In genomic region chr17:14297161-14297851, GRCh38 we compare ENCODE assay signal across 1 cellular context.
TF ChIP-seq lines count a peak whose summit lies in the region.

No MANE protein-coding gene starts in this region.

TF ChIP-seq in HepG2, 621 proteins besides CTCF, POLR2A, EP300 and RAD21 (continued from another document and continues in another):
- TF ChIP-seq AKNA (CRISPR knock-in tag; IDR thresholded peaks at IDR 0.05; ENCODE audit: borderline replicate concordance) (no peak), ZNF784 (CRISPR knock-in tag; IDR thresholded peaks at IDR 0.05; ENCODE audit: borderline replicate concordance) (no peak), ZNF589 (CRISPR knock-in tag; conservative IDR thresholded peaks at IDR 0.05) (peak; percentile 74; the same call in 1 of the 2 replicates), ZNF7 (CRISPR knock-in tag; IDR thresholded peaks at IDR 0.05) (no peak), ZNF878 (CRISPR knock-in tag; IDR thresholded peaks at IDR 0.05) (no peak), ZNF776 (CRISPR knock-in tag; IDR thresholded peaks at IDR 0.05) (peak; percentile 69; the same call in 1 of the 2 replicates), ZBTB40 (IDR thresholded peaks at IDR 0.05) (no peak), ZBTB40 (CRISPR knock-in tag; IDR thresholded peaks at IDR 0.05) (no peak; the same call in none of the 2 replicates), NKX3-1 (CRISPR knock-in tag; IDR thresholded peaks at IDR 0.05) (no peak), ZNF234 (CRISPR knock-in tag; conservative IDR thresholded peaks at IDR 0.05) (no peak), MZF1 (CRISPR knock-in tag; IDR thresholded peaks at IDR 0.05; ENCODE audit: borderline replicate concordance) (no peak), HDAC1 (CRISPR knock-in tag; IDR thresholded peaks at IDR 0.05) (peak; percentile 87), ZNF20 (CRISPR knock-in tag; IDR thresholded peaks at IDR 0.05) (no peak), ZNF281 (CRISPR knock-in tag; IDR thresholded peaks at IDR 0.05; ENCODE audit: borderline replicate concordance) (no peak; the same call in 1 of the 2 replicates), PHB2 (IDR thresholded peaks at IDR 0.05; ENCODE audit: partially characterized antibody) (no peak), ZNF576 (CRISPR knock-in tag; IDR thresholded peaks at IDR 0.05) (no peak), MIER2 (CRISPR knock-in tag; IDR thresholded peaks at IDR 0.05) (no peak), SMC3 (IDR thresholded peaks at IDR 0.05; ENCODE audit: low read length) (no peak), ZNF577 (CRISPR knock-in tag; IDR thresholded peaks at IDR 0.05; ENCODE audit: borderline replicate concordance, low read depth) (no peak), ARHGAP35 (CRISPR knock-in tag; IDR thresholded peaks at IDR 0.05; ENCODE audit: borderline replicate concordance) (peak; percentile 74; the same call in 1 of the 2 replicates), ATF7-NPFF (CRISPR knock-in tag; IDR thresholded peaks at IDR 0.05; ENCODE audit: low read depth) (peak; percentile 23; the same call in 1 of the 2 replicates), GLMP (CRISPR knock-in tag; IDR thresholded peaks at IDR 0.05; ENCODE audit: borderline replicate concordance) (no peak), NFE2L2 (IDR thresholded peaks at IDR 0.05; ENCODE audit: low read length) (no peak), ZNF34 (CRISPR knock-in tag; IDR thresholded peaks at IDR 0.05; ENCODE audit: borderline replicate concordance) (no peak), KLF12 (CRISPR knock-in tag; IDR thresholded peaks at IDR 0.05; ENCODE audit: borderline replicate concordance) (peak; percentile 74; the same call in 1 of the 2 replicates), ZBTB38 (CRISPR knock-in tag; IDR thresholded peaks at IDR 0.05) (peak; percentile 62; the same call in 1 of the 2 replicates), CCAR2 (optimal IDR thresholded peaks at IDR 0.05; ENCODE audit: low read depth, low read length) (no peak), TERF1 (CRISPR knock-in tag; IDR thresholded peaks at IDR 0.05) (no peak), HNF4A (CRISPR knock-in tag; IDR thresholded peaks at IDR 0.05) (0 out of 2 replicates have a peak, but pooled peaks have one; percentile 6), ZFP1 (CRISPR knock-in tag; IDR thresholded peaks at IDR 0.05) (no peak), TFDP1 (CRISPR knock-in tag; IDR thresholded peaks at IDR 0.05; ENCODE audit: borderline replicate concordance) (0 out of 2 replicates have a peak, but pooled peaks have one; percentile 34), PPARG (CRISPR knock-in tag; conservative IDR thresholded peaks at IDR 0.05) (peak; percentile 61; the same call in 1 of the 2 replicates), FOXK2 (IDR thresholded peaks at IDR 0.05) (no peak), IRF9 (CRISPR knock-in tag; IDR thresholded peaks at IDR 0.05; ENCODE audit: borderline replicate concordance) (peak; percentile 53; the same call in 1 of the 2 replicates), ZNF569 (CRISPR knock-in tag; IDR thresholded peaks at IDR 0.05; ENCODE audit: borderline replicate concordance) (0 out of 2 replicates have a peak, but pooled peaks have one; percentile 30)
